ENCODE assay signal across 8 cellular contexts in genomic region chr2:85551698-85552678, GRCh38. TPM values are rescaled to one million over a fixed set of nuclear protein-coding genes. Genes with fewer than 3 reads are reported as not detected.
DNase-seq lines count a peak whose midpoint lies in the region; ATAC-seq lines count a peak whose summit lies in the region.

No MANE protein-coding gene starts in this region.

- peak overlapping the region; percentile 56 for H3K27ac Mint-ChIP-seq in activated naive CD8-positive, alpha-beta T cell treated with anti-CD3 and anti-CD28 coated beads, Interleukin-2, amount 10 ng/mL, durations not matched to agents 7 days and 5 days

- ATAC-seq in activated naive CD8-positive, alpha-beta T cell treated with anti-CD3 and anti-CD28 coated beads, Interleukin-2, amount 10 ng/mL, durations not matched to agents 7 days and 5 days (ENCODE audit: low read depth): peak; percentile 90
- ATAC-seq in GM21576 (IDR thresholded peaks at IDR 0.05; ENCODE audit: unreplicated experiment): no peak

- DNase-seq in DMS53 (lab: John Stamatoyannopoulos, UW) (peak; percentile 92), H4 (ENCODE audit: low spot score) (peak; percentile 67), NCI-H1436 treated with DMSO at 0.1 percent for 48 hours (lab: John Stamatoyannopoulos, UW) (peak; percentile 21), T follicular helper cell (ENCODE audit: low read depth) (peak; percentile 85), cardiac septum (ENCODE audit: low spot score) (peak; percentile 88), putamen (ENCODE audit: low spot score) (peak; percentile 78)
- DNase-seq in activated naive CD8-positive, alpha-beta T cell treated with anti-CD3 and anti-CD28 coated beads, Interleukin-2, amount 10 ng/mL, durations not matched to agents 7 days and 5 days: peak; percentile 81

- no peak overlapping the region for H3K4me3 Mint-ChIP-seq in activated naive CD8-positive, alpha-beta T cell treated with anti-CD3 and anti-CD28 coated beads, Interleukin-2, amount 10 ng/mL, durations not matched to agents 7 days and 5 days

- POLR2A ChIA-PET in activated naive CD8-positive, alpha-beta T cell treated with anti-CD3 and anti-CD28 coated beads, Interleukin-2, amount 10 ng/mL, durations not matched to agents 7 days and 5 days (lab: Charles Lee): interaction anchor here (0.5 to 6.3 kb wide), 11 partner anchors 9 to 225 kb away, joined by 3 to 67 read pairs (median 6); partner anchors contain the start of genes GGCX, MAT2A, RNF181 and SH2D6

- intact Hi-C loops in cardiac septum (cut with DNase I): loop anchor here (1.0 kb wide), 1 partner anchor 131 kb away; no protein-coding TSS in a partner anchor

- no peaks in the 10 kb centered on the region for H3K27me3 Mint-ChIP-seq in activated naive CD8-positive, alpha-beta T cell treated with anti-CD3 and anti-CD28 coated beads, Interleukin-2, amount 10 ng/mL, durations not matched to agents 7 days and 5 days

- peaks cover 11% of the 10 kb centered on the region for H3K36me3 Mint-ChIP-seq in activated naive CD8-positive, alpha-beta T cell treated with anti-CD3 and anti-CD28 coated beads, Interleukin-2, amount 10 ng/mL, durations not matched to agents 7 days and 5 days

- H3K9me3 Mint-ChIP-seq in activated naive CD8-positive, alpha-beta T cell treated with anti-CD3 and anti-CD28 coated beads, Interleukin-2, amount 10 ng/mL, durations not matched to agents 7 days and 5 days: no peaks in the 10 kb centered on the region

- H3K4me1 Mint-ChIP-seq in activated naive CD8-positive, alpha-beta T cell treated with anti-CD3 and anti-CD28 coated beads, Interleukin-2, amount 10 ng/mL, durations not matched to agents 7 days and 5 days: peaks cover 8% of the 10 kb centered on the region

RNA-seq across cellular contexts. Expression of gene GGCX, which starts 9.3 kb away (rescaled TPM):
- total RNA-seq in H4 (2014; rRNA removed; shearing (Covaris generic)): 36.8 and 44.7 TPM in 2 replicates
- total RNA-seq in activated naive CD8-positive, alpha-beta T cell treated with anti-CD3 and anti-CD28 coated beads, Interleukin-2, amount 10 ng/mL, durations not matched to agents 7 days and 5 days: 10 to 100 TPM; 24.8 to 26.8 TPM
- total RNA-seq in cardiac septum: 23.3 TPM

RNA-seq across cellular contexts. Expression of gene MAT2A, which starts 13.0 kb away (rescaled TPM):
- total RNA-seq in H4 (2014; rRNA removed; shearing (Covaris generic)): 30.6 and 52.6 TPM in 2 replicates
- total RNA-seq in activated naive CD8-positive, alpha-beta T cell treated with anti-CD3 and anti-CD28 coated beads, Interleukin-2, amount 10 ng/mL, durations not matched to agents 7 days and 5 days: 100 to 1,000 TPM; 218 to 222 TPM
- 146 TPM for total RNA-seq in cardiac septum

RNA-seq across cellular contexts. Expression of gene VAMP8, which starts 25.4 kb away (rescaled TPM):
- total RNA-seq in H4 (2014; rRNA removed; shearing (Covaris generic)): 0.43 and 1.3 TPM in 2 replicates
- total RNA-seq in activated naive CD8-positive, alpha-beta T cell treated with anti-CD3 and anti-CD28 coated beads, Interleukin-2, amount 10 ng/mL, durations not matched to agents 7 days and 5 days: 100 to 1,000 TPM; 128 to 135 TPM
- total RNA-seq in cardiac septum: 8.2 TPM

RNA-seq across cellular contexts. Expression of gene VAMP5, which starts 32.2 kb away (rescaled TPM):
- 0.77 and 1.8 TPM in 2 replicates for total RNA-seq in H4 (2014; rRNA removed; shearing (Covaris generic))
- total RNA-seq in activated naive CD8-positive, alpha-beta T cell treated with anti-CD3 and anti-CD28 coated beads, Interleukin-2, amount 10 ng/mL, durations not matched to agents 7 days and 5 days: 10 to 100 TPM; 66.7 to 70.8 TPM
- 27.9 TPM for total RNA-seq in cardiac septum

RNA-seq across cellular contexts. Expression of gene RNF181, which starts 43.6 kb away (rescaled TPM):
- 286 and 303 TPM in 2 replicates for total RNA-seq in H4 (2014; rRNA removed; shearing (Covaris generic))
- total RNA-seq in activated naive CD8-positive, alpha-beta T cell treated with anti-CD3 and anti-CD28 coated beads, Interleukin-2, amount 10 ng/mL, durations not matched to agents 7 days and 5 days: 10 to 100 TPM; 96.4 to 97.4 TPM
- 82.4 TPM for total RNA-seq in cardiac septum

Comparison
In these comparisons a context has a peak if more than half of its experiments do, and no peak if none do; other contexts are left out.
1. DNase-seq: peak in every context shown above with its lines; median percentile 92 in DMS53; 88 in cardiac septum; 85 in T follicular helper cell; 81 in activated naive CD8-positive, alpha-beta T cell treated with anti-CD3 and anti-CD28 coated beads, Interleukin-2, amount 10 ng/mL, durations not matched to agents 7 days and 5 days; 78 in putamen; 67 in H4; 21 in NCI-H1436 treated with DMSO at 0.1 percent for 48 hours.
2. RNA of gene VAMP8, which starts 25.4 kb away (total RNA-seq): 128 to 135 TPM in activated naive CD8-positive, alpha-beta T cell treated with anti-CD3 and anti-CD28 coated beads, Interleukin-2, amount 10 ng/mL, durations not matched to agents 7 days and 5 days; 8.2 TPM in cardiac septum (single experiment) and 0.43 to 1.3 TPM in H4; every median in the first group is over 10 times any median in the second.